In the genomic region with DNA sequence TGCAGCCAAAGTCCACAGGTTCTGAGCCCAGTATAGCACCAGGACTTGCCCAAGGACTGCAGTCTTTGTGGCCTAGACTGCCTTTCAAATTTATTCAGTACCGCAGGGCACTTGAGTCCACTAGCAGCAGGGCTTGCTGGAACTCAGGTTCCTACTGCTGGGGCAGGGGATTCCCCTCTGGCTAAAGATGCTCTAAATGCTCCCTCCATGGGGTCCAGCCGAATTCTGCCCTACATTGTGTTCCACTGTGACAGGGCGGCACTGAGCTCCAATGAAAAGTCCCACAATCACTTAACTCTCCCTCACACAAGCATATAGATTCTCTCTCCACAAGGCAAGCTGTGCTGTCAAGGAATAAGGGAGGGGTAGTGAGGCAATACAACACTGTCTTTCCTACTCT, we compare ENCODE assay signal across 28 cellular contexts.
"Had no signal": no experiment of that assay in that cellular context is flagged by ENCODE, and none has a peak within 500 bp of the region (broad histone marks: within the 10 kb centered on the region; RNA-seq: fewer than 3 reads in every experiment).

No MANE protein-coding gene starts in this region.

- H3K4me3 ChIP-seq: ovary, psoas muscle, right lobe of liver, sigmoid colon, stomach, thoracic aorta, thyroid gland, tibial nerve, upper lobe of left lung, vagina had no signal

- H3K9me3 ChIP-seq: psoas muscle, right lobe of liver, thoracic aorta, thyroid gland, upper lobe of left lung, vagina had no signal

- H3K4me3 Mint-ChIP-seq: naive thymus-derived CD4-positive, alpha-beta T cell; natural killer cell; nephron; stimulated activated effector memory CD8-positive, alpha-beta T cell treated with anti-CD3 and anti-CD28 coated beads, Interleukin-12 subunit alpha, Interleukin-12 subunit beta, amount 100 ng/mL, for 72 hours; stimulated activated naive B cell treated with anti-CD40 and anti-IgM and Interleukin-4, amounts not matched to agents 10 μg/mL and 1 μg/mL and 100 μg/mL, for 72 hours; stimulated activated naive CD8-positive, alpha-beta T cell treated with anti-CD3 and anti-CD28 coated beads, Interleukin-15, Interleukin-2, amounts not matched to agents 100 ng/mL and 50 ng/mL, for 24 hours had no signal

- H3K9ac ChIP-seq: parathyroid adenoma had no signal

- H3K36me3 Mint-ChIP-seq: naive thymus-derived CD4-positive, alpha-beta T cell; natural killer cell; stimulated activated effector memory CD8-positive, alpha-beta T cell treated with anti-CD3 and anti-CD28 coated beads, Interleukin-12 subunit alpha, Interleukin-12 subunit beta, amount 100 ng/mL, for 72 hours had no signal

- H3K4me1 Mint-ChIP-seq: naive thymus-derived CD4-positive, alpha-beta T cell; natural killer cell; nephron; stimulated activated effector memory CD8-positive, alpha-beta T cell treated with anti-CD3 and anti-CD28 coated beads, Interleukin-12 subunit alpha, Interleukin-12 subunit beta, amount 100 ng/mL, for 72 hours; stimulated activated naive B cell treated with anti-CD40 and anti-IgM and Interleukin-4, amounts not matched to agents 10 μg/mL and 1 μg/mL and 100 μg/mL, for 72 hours had no signal

- ATAC-seq: naive thymus-derived CD4-positive, alpha-beta T cell; natural killer cell; psoas muscle; right cardiac atrium; right lobe of liver; stimulated activated effector memory CD8-positive, alpha-beta T cell treated with anti-CD3 and anti-CD28 coated beads, Interleukin-12 subunit alpha, Interleukin-12 subunit beta, amount 100 ng/mL, for 72 hours; stimulated activated naive B cell treated with anti-CD40 and anti-IgM and Interleukin-4, amounts not matched to agents 10 μg/mL and 1 μg/mL and 100 μg/mL, for 72 hours had no signal

- H3K27ac Mint-ChIP-seq: naive thymus-derived CD4-positive, alpha-beta T cell; natural killer cell; nephron; progenitor cell of endocrine pancreas; stimulated activated effector memory CD8-positive, alpha-beta T cell treated with anti-CD3 and anti-CD28 coated beads, Interleukin-12 subunit alpha, Interleukin-12 subunit beta, amount 100 ng/mL, for 72 hours; stimulated activated naive B cell treated with anti-CD40 and anti-IgM and Interleukin-4, amounts not matched to agents 10 μg/mL and 1 μg/mL and 100 μg/mL, for 72 hours; stimulated activated naive CD8-positive, alpha-beta T cell treated with anti-CD3 and anti-CD28 coated beads, Interleukin-15, Interleukin-2, amounts not matched to agents 100 ng/mL and 50 ng/mL, for 24 hours had no signal

- H3K36me3 ChIP-seq: ovary, right lobe of liver, sigmoid colon, stomach, thoracic aorta, thyroid gland, tibial nerve, upper lobe of left lung, vagina had no signal

- H3K27ac ChIP-seq: ovary, parathyroid adenoma, psoas muscle, right lobe of liver, sigmoid colon, stomach, thoracic aorta, thyroid gland, tibial nerve, upper lobe of left lung, vagina had no signal

- H3K27me3 ChIP-seq: ovary, right lobe of liver, sigmoid colon, stomach, thyroid gland, tibial nerve, upper lobe of left lung, vagina had no signal

- H3K4me1 ChIP-seq: parathyroid adenoma, psoas muscle, right lobe of liver, sigmoid colon, stomach, thyroid gland, tibial nerve, upper lobe of left lung, vagina had no signal

- H3K27me3 Mint-ChIP-seq: progenitor cell of endocrine pancreas; stimulated activated naive B cell treated with anti-CD40 and anti-IgM and Interleukin-4, amounts not matched to agents 10 μg/mL and 1 μg/mL and 100 μg/mL, for 72 hours; stimulated activated naive CD8-positive, alpha-beta T cell treated with anti-CD3 and anti-CD28 coated beads, Interleukin-15, Interleukin-2, amounts not matched to agents 100 ng/mL and 50 ng/mL, for 24 hours had no signal

- H2AFZ ChIP-seq: parathyroid adenoma had no signal

- DNase-seq: naive thymus-derived CD4-positive, alpha-beta T cell; natural killer cell; occipital lobe; ovary; posterior cingulate gyrus; psoas muscle; right cardiac atrium; right lobe of liver; sigmoid colon; small intestine; stimulated activated CD4-positive, alpha-beta T cell treated with anti-CD3 and anti-CD28 coated beads, Interleukin-15, amount 100 ng/mL, for 24 hours; stimulated activated CD4-positive, alpha-beta T cell treated with anti-CD3 and anti-CD28 coated beads, Interleukin-2, amount 100 ng/mL, for 24 hours; stimulated activated CD4-positive, alpha-beta T cell treated with anti-CD3 and anti-CD28 coated beads, Interleukin-2, amount 100 ng/mL, for 48 hours; stimulated activated CD4-positive, alpha-beta T cell treated with anti-CD3 and anti-CD28 coated beads, Interleukin-4, amount 100 ng/mL, for 24 hours; stimulated activated naive B cell treated with anti-CD40 and anti-IgM and Interleukin-4, amounts not matched to agents 10 μg/mL and 1 μg/mL and 100 μg/mL, for 72 hours; stimulated activated naive CD4-positive, alpha-beta T cell treated with Interleukin-2 at 50 U/mL for 16 hours; stomach; thyroid gland; trophoblast cell; upper lobe of left lung had no signal
